In the genomic region with DNA sequence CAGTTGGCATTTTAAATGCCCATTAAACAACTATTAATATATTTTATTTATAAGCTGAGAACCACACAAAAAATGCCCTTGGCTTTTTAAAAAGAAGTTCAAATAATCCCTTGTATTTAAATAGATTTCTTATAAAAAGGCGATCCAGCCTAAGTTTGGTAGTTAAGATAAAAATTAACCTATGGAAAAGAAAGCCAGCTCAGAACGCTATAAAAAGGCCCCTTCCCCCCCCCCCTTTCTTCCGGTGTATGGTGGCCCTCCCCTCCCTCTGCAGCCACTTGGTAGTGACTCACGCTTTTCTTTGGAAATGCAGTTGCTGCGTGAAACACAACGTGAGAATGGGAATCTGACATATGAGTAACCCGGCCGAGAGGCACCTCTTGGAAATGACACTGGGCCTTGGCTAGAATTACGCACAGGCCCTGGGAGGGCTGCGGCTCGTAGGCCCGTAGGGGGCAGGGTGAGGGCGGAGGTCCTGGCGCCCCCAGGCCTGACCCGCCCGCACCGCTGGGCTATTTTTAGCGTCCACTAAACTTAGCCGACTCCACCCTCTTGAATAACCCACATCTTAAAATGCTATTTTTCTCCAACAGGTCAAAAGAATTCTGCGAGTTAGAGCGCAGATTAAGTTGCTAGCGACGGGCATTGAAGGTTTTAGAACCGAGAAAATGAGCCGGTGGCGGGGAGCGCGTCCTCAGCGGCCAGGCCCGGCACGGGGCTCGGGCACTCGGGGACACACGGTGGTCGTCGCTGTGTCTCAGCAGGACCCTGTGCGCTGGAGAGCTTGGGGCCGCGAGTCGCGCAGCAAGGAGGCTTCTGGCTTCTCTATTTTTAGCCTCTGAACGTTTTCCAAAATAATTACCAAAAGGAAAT, we compare ENCODE assay signal across 8 cellular contexts.
DNase-seq lines count a peak whose midpoint lies in the region; ATAC-seq, FAIRE-seq and TF ChIP-seq lines count a peak whose summit lies in the region.

No MANE protein-coding gene starts in this region.

- H3K36me3 Mint-ChIP-seq in CD8-positive, alpha-beta memory T cell, result no peaks in the 10 kb centered on the region
- H3K36me3 Mint-ChIP-seq in T-helper 2 cell treated with Interferon-gamma antibody and Interleukin-4, amounts not matched to agents 5 μg/mL and 100 μg/mL, for 36 hours (ENCODE audit: low read depth), result peaks cover 25% of the 10 kb centered on the region

- H4K20me1 ChIP-seq in GM12878 (ENCODE audit: control insufficient read depth, insufficient read depth), result no peaks in the 10 kb centered on the region

- no peaks in the 10 kb centered on the region for H3K79me2 ChIP-seq in GM12878 (ENCODE audit: control insufficient read depth, insufficient read depth, low read length)

- H3K4me3 Mint-ChIP-seq in CD8-positive, alpha-beta memory T cell, result peak overlapping the region; percentile 86 to 94 (median 90)
- peak overlapping the region; percentile 80 for H3K4me3 Mint-ChIP-seq in T-helper 2 cell treated with Interferon-gamma antibody and Interleukin-4, amounts not matched to agents 5 μg/mL and 100 μg/mL, for 36 hours

- peaks cover 25 to 54% (median 34%) of the 10 kb centered on the region in 3 donors for H3K4me1 Mint-ChIP-seq in CD8-positive, alpha-beta memory T cell
- H3K4me1 Mint-ChIP-seq in T-helper 2 cell treated with Interferon-gamma antibody and Interleukin-4, amounts not matched to agents 5 μg/mL and 100 μg/mL, for 36 hours (ENCODE audit: low read depth), result peaks cover 72% of the 10 kb centered on the region

- in situ Hi-C loops in GM12878 (cut with MboI), result no loop called here

- SMC1A ChIA-PET in GM12878 (lab: Charles Lee; ENCODE audit: uncharacterized antibody, unreplicated experiment), result interaction anchor here (1.0 to 3.2 kb wide), 7 partner anchors 10 to 98 kb away, joined by 3 to 8 read pairs (median 4); no protein-coding TSS in a partner anchor

- ATAC-seq in GM21529 (IDR thresholded peaks at IDR 0.05; ENCODE audit: unreplicated experiment) (peak; percentile 20), GM12878 (peak; percentile 68), aorta (ENCODE audit: low FRiP score) (peak; percentile 93)

- no TSS peak for BruUV-seq in GM12878 (replicated peaks; lab: Mats Ljungman, UMichigan)

- H3K4me1 ChIP-seq in CD8-positive, alpha-beta memory T cell (ENCODE audit: insufficient read depth, low read length), result peaks cover 30% of the 10 kb centered on the region
- peaks cover 23% of the 10 kb centered on the region for H3K4me1 ChIP-seq in GM12878 (ENCODE audit: control insufficient read depth, insufficient read depth, low read length)
- no peaks in the 10 kb centered on the region for H3K4me1 ChIP-seq in iPS DF 6.9 (ENCODE audit: control insufficient read depth, insufficient read depth, low read length)
- H3K4me1 ChIP-seq in aorta (ENCODE audit: control insufficient read depth in 1 of 2, insufficient read depth in 2 of 2, low read length in 2 of 2), result no peaks in the 10 kb centered on the region

- peak overlapping the region; percentile 83 to 98 (median 94) for H3K27ac Mint-ChIP-seq in CD8-positive, alpha-beta memory T cell
- peak overlapping the region; percentile 96 for H3K27ac Mint-ChIP-seq in T-helper 2 cell treated with Interferon-gamma antibody and Interleukin-4, amounts not matched to agents 5 μg/mL and 100 μg/mL, for 36 hours

- peak overlapping the region; percentile 82 for H3K27ac ChIP-seq in CD8-positive, alpha-beta memory T cell (ENCODE audit: low read depth, low read length)
- H3K27ac ChIP-seq in GM12878 (ENCODE audit: control insufficient read depth, insufficient read depth), result no peak overlapping the region
- H3K27ac ChIP-seq in iPS DF 6.9 (ENCODE audit: low read length), result no peak overlapping the region
- H3K27ac ChIP-seq in aorta (ENCODE audit: low read depth in 1 of 2, low read length in 2 of 2), result peak overlapping the region; percentile 92 to 99

- H3K9me3 Mint-ChIP-seq in CD8-positive, alpha-beta memory T cell, result no peaks in the 10 kb centered on the region
- peaks cover 18% of the 10 kb centered on the region for H3K9me3 Mint-ChIP-seq in T-helper 2 cell treated with Interferon-gamma antibody and Interleukin-4, amounts not matched to agents 5 μg/mL and 100 μg/mL, for 36 hours

- DNase-seq in CD8-positive, alpha-beta memory T cell, result peak in 4 of 5 donors; percentile 23 to 63 (median 29)
- DNase-seq in Kasumi-1 (lab: John Stamatoyannopoulos, UW), result peak; percentile 70 to 75
- DNase-seq in T-helper 2 cell treated with Interferon-gamma antibody and Interleukin-4, amounts not matched to agents 5 μg/mL and 100 μg/mL, for 36 hours (ENCODE audit: low spot score), result peak; percentile 92
- DNase-seq in GM12878 (ENCODE audit: low read depth, low spot score), result no peak
- no peak for DNase-seq in iPS DF 6.9 (ENCODE audit: low read depth, low spot score)
- DNase-seq in retinal pigment epithelial cell (ENCODE audit: low read depth), result peak; percentile 92
- peak; percentile 94 to 95 for DNase-seq in aorta

- POLR2A ChIA-PET in CD8-positive, alpha-beta memory T cell (lab: Charles Lee), result interaction anchor here (0.6 to 2.1 kb wide), 4 partner anchors 17 to 45 kb away, joined by 3 to 8 read pairs (median 3); no protein-coding TSS in a partner anchor
- POLR2A ChIA-PET in GM12878 (lab: Charles Lee), result interaction anchor here (1.0 kb wide), 2 partner anchors 10 to 15 kb away, joined by 3 to 4 read pairs; no protein-coding TSS in a partner anchor

- no peaks in the 10 kb centered on the region for H3K27me3 Mint-ChIP-seq in CD8-positive, alpha-beta memory T cell
- no peaks in the 10 kb centered on the region for H3K27me3 Mint-ChIP-seq in T-helper 2 cell treated with Interferon-gamma antibody and Interleukin-4, amounts not matched to agents 5 μg/mL and 100 μg/mL, for 36 hours (ENCODE audit: low read depth)

- no peak overlapping the region for H3K9ac ChIP-seq in GM12878 (ENCODE audit: control insufficient read depth, insufficient read depth, low read length)

- no peak for TF ChIP-seq RAD21 in GM12878 (IDR thresholded peaks at IDR 0.05; ENCODE audit: insufficient read depth, low read depth, low read length)

- H3K4me2 ChIP-seq in GM12878 (ENCODE audit: control insufficient read depth, insufficient read depth), result peak overlapping the region; percentile 85

- no peak for TF ChIP-seq POLR2A in GM12878 (IDR thresholded peaks at IDR 0.05; ENCODE audit: low read depth, low read length)

- peak overlapping the region; percentile 74 for H3K4me3 ChIP-seq in CD8-positive, alpha-beta memory T cell (ENCODE audit: low read length)
- H3K4me3 ChIP-seq in GM12878, result peak overlapping the region; percentile 65
- H3K4me3 ChIP-seq in iPS DF 6.9 (ENCODE audit: low read length), result peak overlapping the region; percentile 36; the same call in 1 of the 2 replicates
- H3K4me3 ChIP-seq in retinal pigment epithelial cell (ENCODE audit: low read length), result peak overlapping the region; percentile 49
- H3K4me3 ChIP-seq in aorta (ENCODE audit: low read length in 2 of 2), result peak overlapping the region in 1 of 2 donors; percentile 2

- 0 out of 6 replicates have a peak, but pooled peaks of 1 of the 3 experiments have one; percentile 6 for TF ChIP-seq CTCF in GM12878 (IDR thresholded peaks at IDR 0.05 in 2 of 3, conservative IDR thresholded peaks at IDR 0.05 in 1 of 3; ENCODE audit: control insufficient read depth in 2 of 3, extremely low read depth in 1 of 3, insufficient read depth in 1 of 3, low read depth in 3 of 3, low read length in 3 of 3)
- peak; percentile 13 for TF ChIP-seq CTCF in retinal pigment epithelial cell (conservative IDR thresholded peaks at IDR 0.05; ENCODE audit: low read depth, low read length)

- no peak for FAIRE-seq in GM12878 (lab: Jason Lieb, UNC)

- no peaks in the 10 kb centered on the region for H3K9me3 ChIP-seq in CD8-positive, alpha-beta memory T cell (ENCODE audit: low read length)
- H3K9me3 ChIP-seq in GM12878 (replicated peaks; ENCODE audit: control insufficient read depth, insufficient read depth, low read length) (no peaks in the 10 kb centered on the region; the same call in 2 of the 3 replicates), iPS DF 6.9 (ENCODE audit: control insufficient read depth, insufficient read depth, low read length) (no peaks in the 10 kb centered on the region), aorta (ENCODE audit: control insufficient read depth, low read length) (no peaks in the 10 kb centered on the region)

- 5% methylated on average over 41 of the region's 42 CpGs for WGBS in GM12878 (ENCODE audit: insufficient coverage, insufficient replicate concordance, low lambda C conversion rate, missing lambda C conversion rate)
- no CpG with 5 or more reads among the region's 42 CpGs for WGBS in iPS DF 6.9 (ENCODE audit: insufficient coverage, insufficient read length)
- 0% methylated on average over 42 of the region's 42 CpGs for WGBS in aorta, 2 donors

- no peak overlapping the region; the same call in 1 of the 2 replicates for H2AFZ ChIP-seq in GM12878 (ENCODE audit: control insufficient read depth, low read depth, low read length)

- no peaks in the 10 kb centered on the region for H3K27me3 ChIP-seq in CD8-positive, alpha-beta memory T cell (ENCODE audit: insufficient read depth, low read length, poor library complexity, severe bottlenecking)
- H3K27me3 ChIP-seq in GM12878 (replicated peaks in 1 of 2; ENCODE audit: control insufficient read depth in 2 of 2, insufficient read depth in 2 of 2, low read length in 1 of 2), result peaks cover 0 to 3% of the 10 kb centered on the region in 2 experiments; a peak in 2 of 4 replicates
- peaks cover 7% of the 10 kb centered on the region; the same call in 1 of the 2 replicates for H3K27me3 ChIP-seq in iPS DF 6.9 (ENCODE audit: control insufficient read depth, insufficient read depth, low read length)
- no peaks in the 10 kb centered on the region for H3K27me3 ChIP-seq in aorta (ENCODE audit: control insufficient read depth in 1 of 2, insufficient read depth in 2 of 2, low read length in 1 of 2)

- TF ChIP-seq EP300 in GM12878 (IDR thresholded peaks at IDR 0.05; ENCODE audit: borderline replicate concordance in 1 of 2, control insufficient read depth in 1 of 2, low read depth in 2 of 2, low read length in 2 of 2), result no peak

- intact Hi-C loops in GM12878 (cut with micrococcal nuclease; ENCODE audit: unreplicated experiment) (loop anchor here (5.0 to 10.0 kb wide), 3 partner anchors 41 to 271 kb away; no protein-coding TSS in a partner anchor), aorta (cut with DNase I) (loop anchor here (1.0 to 10.0 kb wide), 10 partner anchors 76 to 1188 kb away; partner anchors contain the start of genes NFIL3 (in 2 of the 2) and AUH (in 1 of the 2))

- CTCF ChIA-PET in CD8-positive, alpha-beta memory T cell (lab: Charles Lee), result interaction anchor here (0.9 to 1.3 kb wide), 3 partner anchors 9 to 104 kb away, joined by 3 read pairs; no protein-coding TSS in a partner anchor
- CTCF ChIA-PET in GM12878 (lab: Yijun Ruan, JAX), result interaction anchor here (1.0 to 1.5 kb wide), 2 partner anchors 15 to 18 kb away, joined by 4 to 5 read pairs; no protein-coding TSS in a partner anchor

- RAD21 ChIA-PET in GM12878 (lab: Charles Lee; ENCODE audit: unreplicated experiment), result interaction anchor here (1.1 to 1.2 kb wide), 2 partner anchors 15 kb away, joined by 4 to 5 read pairs; no protein-coding TSS in a partner anchor

- no peaks in the 10 kb centered on the region for H3K36me3 ChIP-seq in CD8-positive, alpha-beta memory T cell (ENCODE audit: insufficient read depth, low read length)
- no peaks in the 10 kb centered on the region for H3K36me3 ChIP-seq in GM12878 (ENCODE audit: control insufficient read depth in 2 of 2, insufficient read depth in 2 of 2, low read length in 1 of 2)
- no peaks in the 10 kb centered on the region for H3K36me3 ChIP-seq in iPS DF 6.9 (ENCODE audit: control insufficient read depth, insufficient read depth, low read length)
- no peaks in the 10 kb centered on the region for H3K36me3 ChIP-seq in aorta (ENCODE audit: control insufficient read depth in 1 of 2, insufficient read depth in 2 of 2, low read length in 1 of 2)

Comparison
In these comparisons a context has a peak if more than half of its experiments do, and no peak if none do; other contexts are left out.
1. DNase-seq: peak in CD8-positive, alpha-beta memory T cell (4 of 5), Kasumi-1 (2 of 2), T-helper 2 cell treated with Interferon-gamma antibody and Interleukin-4, amounts not matched to agents 5 μg/mL and 100 μg/mL, for 36 hours (single experiment), retinal pigment epithelial cell (single experiment) and aorta (2 of 2); none in GM12878 (single experiment) and iPS DF 6.9 (single experiment).
2. H3K27ac ChIP-seq: peak in CD8-positive, alpha-beta memory T cell (single experiment) and aorta (2 of 2); none in GM12878 (single experiment) and iPS DF 6.9 (single experiment).
3. ATAC-seq: peak in every context shown above with its lines; median percentile 93 in aorta; 68 in GM12878; 20 in GM21529.